Comparison of ENCODE assay signal across 11 cellular contexts in the genomic region with DNA sequence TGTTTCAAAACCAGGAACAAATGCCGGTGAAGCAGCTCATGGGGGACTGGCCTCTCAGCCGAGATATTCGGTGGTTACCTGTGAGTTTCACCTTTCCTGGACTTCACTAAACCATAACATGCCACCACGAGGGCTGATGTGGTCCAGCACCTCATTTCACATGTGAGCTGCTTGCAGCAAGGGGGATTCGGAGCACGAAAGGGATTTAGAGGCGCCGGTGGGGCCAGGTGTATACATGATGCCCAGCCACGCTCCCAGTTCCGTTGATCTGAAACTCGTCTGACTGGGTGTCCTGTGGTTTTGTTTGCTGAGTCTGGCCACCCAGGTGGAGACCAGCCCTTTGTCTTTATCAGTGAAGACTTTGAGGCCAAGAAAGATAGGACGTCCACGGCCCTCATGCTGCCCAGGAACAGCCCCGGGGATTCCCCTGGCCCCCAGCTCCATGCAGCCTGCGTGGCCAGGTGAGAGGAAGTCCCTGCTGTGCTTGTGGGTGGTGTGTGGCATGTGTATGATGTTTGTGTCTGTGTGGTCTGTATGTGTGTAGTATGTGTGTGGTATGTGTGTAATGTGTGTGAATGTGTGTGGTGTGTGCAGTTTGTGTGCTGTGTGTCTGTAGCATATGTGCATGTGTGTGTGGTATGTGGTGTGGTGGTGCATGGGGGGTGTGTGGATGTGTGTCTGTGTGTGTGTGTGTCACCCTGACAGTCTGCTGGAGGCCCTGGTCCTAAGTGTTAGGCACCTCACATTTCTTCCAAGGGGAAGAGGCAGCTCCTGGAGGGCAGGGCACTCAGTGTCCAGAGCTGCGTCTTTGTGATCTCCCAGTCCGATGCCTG. TPM values are rescaled to one million over a fixed set of nuclear protein-coding genes. Genes with fewer than 3 reads are reported as not detected.
A peak's percentile ranks its signal among the peaks of the same experiment; 100 is the strongest.
DNase-seq lines count a peak whose midpoint lies in the region; ATAC-seq lines count a peak whose summit lies in the region.
"Had no signal": no experiment of that assay in that cellular context is flagged by ENCODE, and none has a peak within 500 bp of the region (broad histone marks: within the 10 kb centered on the region; RNA-seq: fewer than 3 reads in every experiment).

No MANE protein-coding gene starts in this region.

- H3K4me1 Mint-ChIP-seq in activated CD8-positive, alpha-beta T cell treated with anti-CD3 and anti-CD28 coated beads, Interleukin-2, amount 10 ng/mL, durations not matched to agents 7 days and 5 days (ENCODE audit: low read depth), result peaks cover 36% of the 10 kb centered on the region

- POLR2A ChIA-PET in activated CD8-positive, alpha-beta T cell treated with anti-CD3 and anti-CD28 coated beads, Interleukin-2, amount 10 ng/mL, durations not matched to agents 7 days and 5 days (lab: Charles Lee), result no interaction called here

- no peaks in the 10 kb centered on the region for H3K36me3 Mint-ChIP-seq in activated CD8-positive, alpha-beta T cell treated with anti-CD3 and anti-CD28 coated beads, Interleukin-2, amount 10 ng/mL, durations not matched to agents 7 days and 5 days (ENCODE audit: low read depth)

- no peaks in the 10 kb centered on the region for H3K27me3 Mint-ChIP-seq in activated CD8-positive, alpha-beta T cell treated with anti-CD3 and anti-CD28 coated beads, Interleukin-2, amount 10 ng/mL, durations not matched to agents 7 days and 5 days (ENCODE audit: low read depth)

- no peak overlapping the region for H3K4me3 ChIP-seq in mucosa of stomach (ENCODE audit: low read length)
- H3K4me3 ChIP-seq in MG63, result no peak overlapping the region

- H3K9me3 Mint-ChIP-seq in activated CD8-positive, alpha-beta T cell treated with anti-CD3 and anti-CD28 coated beads, Interleukin-2, amount 10 ng/mL, durations not matched to agents 7 days and 5 days (ENCODE audit: insufficient read depth), result no peaks in the 10 kb centered on the region

- H3K9me3 ChIP-seq in mucosa of stomach (ENCODE audit: control insufficient read depth, low read length) (no peaks in the 10 kb centered on the region), MG63 (no peaks in the 10 kb centered on the region)

- H3K27me3 ChIP-seq in mucosa of stomach (ENCODE audit: control insufficient read depth, insufficient read depth, low read length) (no peaks in the 10 kb centered on the region), MG63 (no peaks in the 10 kb centered on the region)

- DNase-seq in NCI-H1417 (lab: John Stamatoyannopoulos, UW), result peak in 2 of 3 experiments; percentile 70 to 83
- DNase-seq in NCI-H1417 treated with DMSO at 0.1 percent for 48 hours (lab: John Stamatoyannopoulos, UW), result no peak
- peak; percentile 36 for DNase-seq in ELF-1 (ENCODE audit: low read depth, low spot score)
- no peak for DNase-seq in activated CD8-positive, alpha-beta T cell treated with anti-CD3 and anti-CD28 coated beads, Interleukin-2, amount 10 ng/mL, durations not matched to agents 7 days and 5 days
- no peak for DNase-seq in stimulated activated CD4-positive, alpha-beta T cell treated with anti-CD3 and anti-CD28 coated beads, Interleukin-15, amount 100 ng/mL, for 24 hours
- no peak for DNase-seq in MG63
- DNase-seq: cerebellar nuclear complex, NCI-H1436 had no signal

- H3K4me1 ChIP-seq in mucosa of stomach (ENCODE audit: control insufficient read depth, insufficient read depth, low read length), result peaks cover 21% of the 10 kb centered on the region
- H3K4me1 ChIP-seq: parathyroid adenoma had no signal

- H3K27ac Mint-ChIP-seq in activated CD8-positive, alpha-beta T cell treated with anti-CD3 and anti-CD28 coated beads, Interleukin-2, amount 10 ng/mL, durations not matched to agents 7 days and 5 days, result peak overlapping the region; percentile 35

- H3K36me3 ChIP-seq in mucosa of stomach (ENCODE audit: control insufficient read depth, insufficient read depth, low read length) (no peaks in the 10 kb centered on the region), MG63 (no peaks in the 10 kb centered on the region)

- H3K4me3 Mint-ChIP-seq in activated CD8-positive, alpha-beta T cell treated with anti-CD3 and anti-CD28 coated beads, Interleukin-2, amount 10 ng/mL, durations not matched to agents 7 days and 5 days, result no peak overlapping the region

- CTCF ChIA-PET in activated CD8-positive, alpha-beta T cell treated with anti-CD3 and anti-CD28 coated beads, Interleukin-2, amount 10 ng/mL, durations not matched to agents 7 days and 5 days (lab: Charles Lee), result no interaction called here

- peak; percentile 16 for ATAC-seq in activated CD8-positive, alpha-beta T cell treated with anti-CD3 and anti-CD28 coated beads, Interleukin-2, amount 10 ng/mL, durations not matched to agents 7 days and 5 days
- no peak for ATAC-seq in GM19328 (IDR thresholded peaks at IDR 0.05; ENCODE audit: unreplicated experiment)

- H3K9ac ChIP-seq in mucosa of stomach (ENCODE audit: low read length), result peak overlapping the region; percentile 23
- H3K9ac ChIP-seq: parathyroid adenoma had no signal

RNA-seq across cellular contexts. Expression of gene PHF2, which starts 23.4 kb away (rescaled TPM):
- total RNA-seq in activated CD8-positive, alpha-beta T cell treated with anti-CD3 and anti-CD28 coated beads, Interleukin-2, amount 10 ng/mL, durations not matched to agents 7 days and 5 days, result 10 to 100 TPM; 22.1 to 23.5 TPM
- total RNA-seq in MG63 (2014; rRNA removed; shearing (Covaris generic); ENCODE audit: low replicate concordance), result 6.6 and 7.0 TPM in 2 replicates

Comparison
In these comparisons a context has a peak if more than half of its experiments do, and no peak if none do; other contexts are left out.
1. DNase-seq: peak in NCI-H1417 (2 of 3) and ELF-1 (single experiment); none in NCI-H1417 treated with DMSO at 0.1 percent for 48 hours (single experiment), activated CD8-positive, alpha-beta T cell treated with anti-CD3 and anti-CD28 coated beads, Interleukin-2, amount 10 ng/mL, durations not matched to agents 7 days and 5 days (single experiment), stimulated activated CD4-positive, alpha-beta T cell treated with anti-CD3 and anti-CD28 coated beads, Interleukin-15, amount 100 ng/mL, for 24 hours (single experiment) and MG63 (single experiment).